Comparison of ENCODE assay signal across 14 cellular contexts in genomic region chr19:17910776-17911360, GRCh38. TPM values are rescaled to one million over a fixed set of nuclear protein-coding genes. Genes with fewer than 3 reads are reported as not detected.
DNase-seq lines count a peak whose midpoint lies in the region; TF ChIP-seq lines count a peak whose summit lies in the region.
"Had no signal": no experiment of that assay in that cellular context is flagged by ENCODE, and none has a peak within 500 bp of the region (broad histone marks: within the 10 kb centered on the region; RNA-seq: fewer than 3 reads in every experiment).

No MANE protein-coding gene starts in this region.

- H4K20me1 ChIP-seq in osteoblast (ENCODE audit: insufficient read depth, low read length): no peaks in the 10 kb centered on the region
- H4K20me1 ChIP-seq: BLaER1 treated with 17β-estradiol and CSF1 and Interleukin-3, amounts not matched to agents 10 nM and 100 nM had no signal

- DNase-seq in CD1c-positive myeloid dendritic cell (ENCODE audit: extremely low spot score): peak; percentile 61
- peak; percentile 70 for DNase-seq in NB4 (ENCODE audit: low read depth)
- peak; percentile 25 for DNase-seq in brain pericyte (ENCODE audit: low read depth, low spot score)
- DNase-seq in osteoblast (ENCODE audit: insufficient read length, low spot score, missing footprints): peak; percentile 62
- no peak for DNase-seq in globus pallidus (ENCODE audit: low spot score)
- DNase-seq in prostate gland (ENCODE audit: low spot score): no peak
- DNase-seq: Caco-2; CD4-positive, CD25-positive, alpha-beta regulatory T cell had no signal

- no peak for TF ChIP-seq CTCF in NB4 (IDR thresholded peaks at IDR 0.05; ENCODE audit: low read depth, low read length)
- no peak for TF ChIP-seq CTCF in osteoblast (IDR thresholded peaks at IDR 0.05; ENCODE audit: extremely low read depth, low read depth, low read length)
- no peak for TF ChIP-seq CTCF in prostate gland (IDR thresholded peaks at IDR 0.05)

- intact Hi-C loops in prostate gland (cut with DNase I): no loop called here

- no peaks in the 10 kb centered on the region for H3K36me3 ChIP-seq in osteoblast (ENCODE audit: insufficient read depth, low read length)
- H3K36me3 ChIP-seq in prostate gland: no peaks in the 10 kb centered on the region
- H3K36me3 ChIP-seq: BLaER1 treated with 17β-estradiol and CSF1 and Interleukin-3, amounts not matched to agents 10 nM and 100 nM; HAP-1 had no signal

- H3K27me3 ChIP-seq in osteoblast (ENCODE audit: insufficient read depth, low read length) (peaks cover 3% of the 10 kb centered on the region), prostate gland (replicated peaks; ENCODE audit: insufficient read depth) (no peaks in the 10 kb centered on the region)
- H3K27me3 ChIP-seq: BLaER1 treated with 17β-estradiol and CSF1 and Interleukin-3, amounts not matched to agents 10 nM and 100 nM had no signal

- H3K9me3 ChIP-seq in osteoblast (ENCODE audit: low read depth, low read length) (peaks cover 2% of the 10 kb centered on the region), prostate gland (no peaks in the 10 kb centered on the region)

- no peak for TF ChIP-seq POLR2A in NB4 (IDR thresholded peaks at IDR 0.05; ENCODE audit: extremely low read depth, insufficient read length)
- no peak for TF ChIP-seq POLR2A in prostate gland (IDR thresholded peaks at IDR 0.05)

- H3K79me2 ChIP-seq in osteoblast (ENCODE audit: insufficient read depth, low read length): no peaks in the 10 kb centered on the region

- H2AFZ ChIP-seq in osteoblast (ENCODE audit: low read length): no peak overlapping the region

- no peaks in the 10 kb centered on the region for H3K4me1 ChIP-seq in osteoblast (ENCODE audit: insufficient read depth, low read length)
- H3K4me1 ChIP-seq in prostate gland (replicated peaks): no peaks in the 10 kb centered on the region
- H3K4me1 ChIP-seq: HAP-1 had no signal

- no peak overlapping the region for H3K27ac ChIP-seq in osteoblast (ENCODE audit: low read depth, low read length)
- no peak overlapping the region for H3K27ac ChIP-seq in prostate gland
- H3K27ac ChIP-seq: BLaER1 treated with 17β-estradiol and CSF1 and Interleukin-3, amounts not matched to agents 10 nM and 100 nM had no signal

- H3K4me2 ChIP-seq in osteoblast (ENCODE audit: insufficient read depth, low read length): no peak overlapping the region

- WGBS in prostate gland: 77% methylated on average over 11 of the region's 11 CpGs

- H3K4me3 ChIP-seq in NB4 (ENCODE audit: low read depth, low read length) (no peak overlapping the region), osteoblast (ENCODE audit: insufficient read depth, low read length) (no peak overlapping the region), prostate gland (no peak overlapping the region)
- H3K4me3 ChIP-seq: BLaER1 treated with 17β-estradiol and CSF1 and Interleukin-3, amounts not matched to agents 10 nM and 100 nM; HAP-1 had no signal

RNA-seq across cellular contexts. Expression of gene CCDC124, which starts 21.9 kb away (rescaled TPM):
- 15.9 and 21.5 TPM in 2 replicates for total RNA-seq in osteoblast
- total RNA-seq in prostate gland: 10 to 100 TPM; 48.7 to 52.2 TPM

RNA-seq across cellular contexts. Expression of gene SLC5A5, which starts 39.1 kb away (rescaled TPM):
- total RNA-seq in osteoblast: under 0.01 TPM in 2 replicates
- 1 to 10 TPM in 1 of 2 donors, not detected in 1; 1.2 TPM for total RNA-seq in prostate gland
- total RNA-seq: A172, H4, HT1080 had no signal

RNA-seq across cellular contexts. Expression of gene RPL18A, which starts 51.2 kb away (rescaled TPM):
- total RNA-seq in osteoblast: 786 and 869 TPM in 2 replicates
- total RNA-seq in prostate gland: 1,000 to 10,000 TPM; 1,351 to 1,892 TPM

RNA-seq across cellular contexts. Expression of gene KCNN1, which starts 56.0 kb away (rescaled TPM):
- total RNA-seq in osteoblast (under 0.01 TPM in 1 of 2 replicates, not detected in the other), prostate gland (1 to 10 TPM in 1 of 2 donors, under 1 TPM in 1; 0.36 to 5.6 TPM)
- total RNA-seq: A172; B cell; Caco-2; CD4-positive, CD25-positive, alpha-beta regulatory T cell; HT1080 had no signal

Comparison
In these comparisons a context has a peak if more than half of its experiments do, and no peak if none do; other contexts are left out.
1. DNase-seq: peak in CD1c-positive myeloid dendritic cell (single experiment), NB4 (single experiment), brain pericyte (single experiment) and osteoblast (single experiment); none in globus pallidus (single experiment) and prostate gland (single experiment).